Comparison of ENCODE assay signal across 30 cellular contexts in genomic region chr3:116083686-116084085, GRCh38.
A peak's percentile ranks its signal among the peaks of the same experiment; 100 is the strongest.
DNase-seq lines count a peak whose midpoint lies in the region; ATAC-seq, FAIRE-seq and TF ChIP-seq lines count a peak whose summit lies in the region.
"Had no signal": no experiment of that assay in that cellular context is flagged by ENCODE, and none has a peak within 500 bp of the region (broad histone marks: within the 10 kb centered on the region; RNA-seq: fewer than 3 reads in every experiment).

No MANE protein-coding gene starts in this region.

- H3K27ac Mint-ChIP-seq in naive thymus-derived CD8-positive, alpha-beta T cell, result peak overlapping the region in 1 of 10 donors; percentile 15
- H3K27ac Mint-ChIP-seq: activated CD4-positive, alpha-beta T cell treated with anti-CD3 and anti-CD28 coated beads, Interleukin-2, amount 10 ng/mL, durations not matched to agents 24 days and 14 days; activated T-cell treated with anti-CD3 and anti-CD28 coated beads, Interleukin-2, amount 50 U/mL, for 24 hours; IgD-negative memory B cell; T-helper 17 cell had no signal

- TF ChIP-seq RAD21 in K562 (CRISPR knock-in tag; conservative IDR thresholded peaks at IDR 0.05 in 1 of 2, IDR thresholded peaks at IDR 0.05 in 1 of 2), result no peak

- no peaks in the 10 kb centered on the region; a peak in 2 of 5 replicates for H3K4me1 ChIP-seq in K562 (replicated peaks in 1 of 2; ENCODE audit: control insufficient read depth in 2 of 2, insufficient read depth in 2 of 2, low read length in 2 of 2)
- H3K4me1 ChIP-seq: breast epithelium, left ventricle myocardium inferior, psoas muscle, suprapubic skin, upper lobe of right lung had no signal

- intact Hi-C loops in K562 (cut with micrococcal nuclease), result no loop called here

- H3K4me3 ChIP-seq in K562, result no peak overlapping the region
- H3K4me3 ChIP-seq: breast epithelium, left ventricle myocardium inferior, psoas muscle, suprapubic skin, upper lobe of right lung had no signal

- no peaks in the 10 kb centered on the region for H3K27me3 ChIP-seq in K562 (ENCODE audit: control insufficient read depth in 2 of 2, insufficient read depth in 2 of 2, low read length in 2 of 2)
- H3K27me3 ChIP-seq: breast epithelium, suprapubic skin, upper lobe of right lung had no signal

- no peak overlapping the region for H3K27ac ChIP-seq in K562 (ENCODE audit: extremely low read depth, low read depth, low read length)
- H3K27ac ChIP-seq: breast epithelium, C4-2B, epithelial cell of prostate, left ventricle myocardium inferior, psoas muscle, RWPE1, suprapubic skin, upper lobe of right lung, VCaP had no signal

- FAIRE-seq in K562 (lab: Jason Lieb, UNC), result no peak

- H3K27me3 Mint-ChIP-seq in naive thymus-derived CD8-positive, alpha-beta T cell, result peaks cover 0 to 3% (median 0%) of the 10 kb centered on the region in 5 donors
- H3K27me3 Mint-ChIP-seq: activated CD4-positive, alpha-beta T cell treated with anti-CD3 and anti-CD28 coated beads, Interleukin-2, amount 10 ng/mL, durations not matched to agents 24 days and 14 days; activated T-cell treated with anti-CD3 and anti-CD28 coated beads, Interleukin-2, amount 50 U/mL, for 24 hours; T-helper 17 cell had no signal

- no peaks in the 10 kb centered on the region for H3K9me3 ChIP-seq in K562 (replicated peaks; ENCODE audit: control insufficient read depth, insufficient read depth, low read depth, low read length)
- H3K9me3 ChIP-seq: breast epithelium, left ventricle myocardium inferior, psoas muscle, suprapubic skin, upper lobe of right lung had no signal

- peaks cover 0 to 9% (median 3%) of the 10 kb centered on the region in 9 donors for H3K9me3 Mint-ChIP-seq in naive thymus-derived CD8-positive, alpha-beta T cell
- H3K9me3 Mint-ChIP-seq: activated CD4-positive, alpha-beta T cell treated with anti-CD3 and anti-CD28 coated beads, Interleukin-2, amount 10 ng/mL, durations not matched to agents 24 days and 14 days; activated T-cell treated with anti-CD3 and anti-CD28 coated beads, Interleukin-2, amount 50 U/mL, for 24 hours; IgD-negative memory B cell had no signal

- H2AFZ ChIP-seq in K562 (ENCODE audit: low read depth, low read length), result 0 out of 2 replicates have a peak overlapping the region, but pooled peaks have one; percentile 32

- in situ Hi-C loops in K562 (cut with MboI), result no loop called here

- no peaks in the 10 kb centered on the region for H3K36me3 ChIP-seq in K562 (ENCODE audit: control insufficient read depth, insufficient read depth, low read length)
- H3K36me3 ChIP-seq: breast epithelium, left ventricle myocardium inferior, suprapubic skin, upper lobe of right lung had no signal

- H3K9ac ChIP-seq in K562 (ENCODE audit: insufficient read depth in 1 of 2, low read depth in 2 of 2, low read length in 2 of 2), result no peak overlapping the region

- DNase-seq in COLO829 (ENCODE audit: low spot score) (peak; percentile 63), M059J (ENCODE audit: low read depth) (peak; percentile 87), K562 (ENCODE audit: extremely low read depth in 1 of 4, low spot score in 3 of 4) (no peak), iris pigment epithelial cell (ENCODE audit: low read depth) (peak; percentile 15), D341Med (ENCODE audit: low spot score) (no peak), germinal center (ENCODE audit: low spot score) (no peak)
- DNase-seq in naive thymus-derived CD8-positive, alpha-beta T cell, result no peak
- DNase-seq: activated CD4-positive, alpha-beta T cell treated with anti-CD3 and anti-CD28 coated beads, Interleukin-2, amount 10 ng/mL, durations not matched to agents 24 days and 14 days; activated naive CD4-positive, alpha-beta T cell; activated T-cell treated with anti-CD3 and anti-CD28 coated beads, Interleukin-2, amount 50 U/mL, for 24 hours; Calu3; H7; left ventricle myocardium inferior; MM.1S; NCI-H2029; NCI-H345; NCI-H748 treated with DMSO at 0.1 percent for 48 hours; occipital lobe; psoas muscle; stimulated activated naive CD4-positive, alpha-beta T cell; T-helper 17 cell; upper lobe of right lung had no signal

- no peaks in the 10 kb centered on the region for H4K20me1 ChIP-seq in K562 (replicated peaks; ENCODE audit: control insufficient read depth, insufficient read depth, low read length)

- no peaks in the 10 kb centered on the region for H3K36me3 Mint-ChIP-seq in naive thymus-derived CD8-positive, alpha-beta T cell
- H3K36me3 Mint-ChIP-seq: IgD-negative memory B cell had no signal

- CTCF ChIA-PET in K562 (lab: Yijun Ruan, JAX; ENCODE audit: low intra/inter-chr PET ratio), result no interaction called here

- no peak overlapping the region for H3K4me2 ChIP-seq in K562 (ENCODE audit: insufficient read depth, low read length)

- no peak for ATAC-seq in K562
- no peak for ATAC-seq in GM18519 (IDR thresholded peaks at IDR 0.05; ENCODE audit: low FRiP score, unreplicated experiment)
- no peak for ATAC-seq in naive thymus-derived CD8-positive, alpha-beta T cell
- ATAC-seq: psoas muscle, T-helper 17 cell, upper lobe of right lung had no signal

- WGBS in K562 (ENCODE audit: insufficient coverage, low coverage, missing lambda C conversion rate), result 72% methylated on average over 2 of the region's 2 CpGs

- no peak for TF ChIP-seq POLR2A in K562 (conservative IDR thresholded peaks at IDR 0.05)

- no peak for TF ChIP-seq EP300 in K562 (IDR thresholded peaks at IDR 0.05; ENCODE audit: low read length)

- H3K9me1 ChIP-seq in K562 (ENCODE audit: control insufficient read depth, insufficient read depth, low read length), result no peaks in the 10 kb centered on the region

- BruUV-seq in K562 (replicated peaks; lab: Mats Ljungman, UMichigan), result no TSS peak

- H3K4me3 Mint-ChIP-seq in naive thymus-derived CD8-positive, alpha-beta T cell, result no peak overlapping the region
- H3K4me3 Mint-ChIP-seq: activated CD4-positive, alpha-beta T cell treated with anti-CD3 and anti-CD28 coated beads, Interleukin-2, amount 10 ng/mL, durations not matched to agents 24 days and 14 days; activated T-cell treated with anti-CD3 and anti-CD28 coated beads, Interleukin-2, amount 50 U/mL, for 24 hours; IgD-negative memory B cell; T-helper 17 cell had no signal

- no peak for TF ChIP-seq CTCF in K562 (IDR thresholded peaks at IDR 0.05 in 2 of 3, conservative IDR thresholded peaks at IDR 0.05 in 1 of 3; ENCODE audit: insufficient read depth in 2 of 3, low read depth in 1 of 3, low read length in 3 of 3)

- POLR2A ChIA-PET in K562 (lab: Yijun Ruan, JAX), result no interaction called here
- POLR2A ChIA-PET in naive thymus-derived CD8-positive, alpha-beta T cell (lab: Charles Lee), result no interaction called here

- H3K4me1 Mint-ChIP-seq in naive thymus-derived CD8-positive, alpha-beta T cell, result no peaks in the 10 kb centered on the region
- H3K4me1 Mint-ChIP-seq: activated CD4-positive, alpha-beta T cell treated with anti-CD3 and anti-CD28 coated beads, Interleukin-2, amount 10 ng/mL, durations not matched to agents 24 days and 14 days; T-helper 17 cell had no signal

- no peaks in the 10 kb centered on the region for H3K79me2 ChIP-seq in K562 (ENCODE audit: control insufficient read depth, insufficient read depth, low read length)

TF ChIP-seq in K562, 482 proteins besides CTCF, POLR2A, EP300 and RAD21:
- TF ChIP-seq TAF15 (IDR thresholded peaks at IDR 0.05; ENCODE audit: low read depth, low read length), result no peak
- no peak for TF ChIP-seq CBFA2T2 (conservative IDR thresholded peaks at IDR 0.05)
- TF ChIP-seq RBBP5 (IDR thresholded peaks at IDR 0.05; ENCODE audit: borderline replicate concordance, insufficient read depth, low read length, poor library complexity, severe bottlenecking), result no peak
- TF ChIP-seq SREBF2 (CRISPR knock-in tag; IDR thresholded peaks at IDR 0.05), result no peak
- TF ChIP-seq ZNF699 (CRISPR knock-in tag; IDR thresholded peaks at IDR 0.05; ENCODE audit: insufficient replicate concordance), result no peak
- no peak for TF ChIP-seq ZFP91 (CRISPR knock-in tag; IDR thresholded peaks at IDR 0.05)
- TF ChIP-seq TAF7 (tag; IDR thresholded peaks at IDR 0.05), result no peak
- no peak for TF ChIP-seq SP2 (IDR thresholded peaks at IDR 0.05; ENCODE audit: extremely low read depth, low read depth, low read length, poor library complexity, severe bottlenecking)
- no peak for TF ChIP-seq NFE2L1 (tag; IDR thresholded peaks at IDR 0.05; ENCODE audit: borderline replicate concordance, low read depth)
- TF ChIP-seq FOXA3 (CRISPR knock-in tag; conservative IDR thresholded peaks at IDR 0.05 in 1 of 2, IDR thresholded peaks at IDR 0.05 in 1 of 2), result no peak
- TF ChIP-seq ZNF644 (tag; IDR thresholded peaks at IDR 0.05; ENCODE audit: low read depth), result no peak
- TF ChIP-seq KLF6 (CRISPR knock-in tag; IDR thresholded peaks at IDR 0.05; ENCODE audit: borderline replicate concordance), result no peak
TF ChIP-seq in K562: peak in this region for 0.

Comparison
In these comparisons a context has a peak if more than half of its experiments do, and no peak if none do; other contexts are left out.
1. DNase-seq: peak in COLO829 (single experiment), M059J (single experiment) and iris pigment epithelial cell (single experiment); none in K562 (0 of 4), naive thymus-derived CD8-positive, alpha-beta T cell (0 of 10), D341Med (single experiment) and germinal center (single experiment).